Comparison of ENCODE assay signal across 24 cellular contexts in the genomic region with DNA sequence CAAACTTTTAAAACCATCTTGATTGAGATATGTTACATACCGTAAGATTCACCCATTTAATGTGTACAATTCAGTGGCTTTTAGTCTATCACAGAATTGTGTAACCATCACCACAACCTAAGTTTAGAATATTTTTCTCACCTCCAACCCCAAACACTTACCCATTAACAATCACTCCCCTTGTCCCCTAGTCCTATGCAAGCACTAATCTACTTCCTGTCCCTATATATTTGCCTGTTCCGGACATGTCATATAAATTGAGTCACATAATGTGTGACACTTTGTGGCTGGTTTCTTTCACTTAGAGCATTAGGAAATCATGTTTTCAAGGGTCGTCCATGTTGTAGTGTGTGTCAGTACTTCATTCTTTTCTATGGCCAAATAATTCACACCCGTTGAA. TPM values are rescaled to one million over a fixed set of nuclear protein-coding genes. Genes with fewer than 3 reads are reported as not detected.
"Had no signal": no experiment of that assay in that cellular context is flagged by ENCODE, and none has a peak within 500 bp of the region (broad histone marks: within the 10 kb centered on the region; RNA-seq: fewer than 3 reads in every experiment).

No MANE protein-coding gene starts in this region.

- H3K4me3 Mint-ChIP-seq: memory B cell; nephron; neural progenitor cell; stimulated activated effector memory CD8-positive, alpha-beta T cell treated with anti-CD3 and anti-CD28 coated beads, Interleukin-12 subunit alpha, Interleukin-12 subunit beta, amount 100 ng/mL, for 72 hours; type B pancreatic cell had no signal

- H3K36me3 Mint-ChIP-seq: memory B cell; neural progenitor cell; stimulated activated effector memory CD8-positive, alpha-beta T cell treated with anti-CD3 and anti-CD28 coated beads, Interleukin-12 subunit alpha, Interleukin-12 subunit beta, amount 100 ng/mL, for 72 hours; type B pancreatic cell had no signal

- ATAC-seq: heart right ventricle; left ventricle myocardium superior; sciatic nerve; stimulated activated effector memory CD8-positive, alpha-beta T cell treated with anti-CD3 and anti-CD28 coated beads, Interleukin-12 subunit alpha, Interleukin-12 subunit beta, amount 100 ng/mL, for 72 hours had no signal

- H3K4me1 Mint-ChIP-seq: memory B cell; neural progenitor cell; stimulated activated effector memory CD8-positive, alpha-beta T cell treated with anti-CD3 and anti-CD28 coated beads, Interleukin-12 subunit alpha, Interleukin-12 subunit beta, amount 100 ng/mL, for 72 hours had no signal

- DNase-seq: dermis blood vessel endothelial cell; effector memory CD4-positive, alpha-beta T cell; erythroblast; esophagus squamous epithelium; foreskin melanocyte; glutamatergic neuron; heart right ventricle; hippocampal formation; islet precursor cell; left ventricle myocardium superior; stimulated activated CD4-positive, alpha-beta T cell treated with anti-CD3 and anti-CD28 coated beads, Interleukin-2, amount 100 ng/mL, for 24 hours; stimulated activated CD4-positive, alpha-beta T cell treated with anti-CD3 and anti-CD28 coated beads, Interleukin-4, amount 100 ng/mL, for 24 hours; stimulated activated naive CD4-positive, alpha-beta T cell treated with Interleukin-2 at 50 U/mL for 16 hours; substantia nigra; testis; tibial artery had no signal

- H3K27ac Mint-ChIP-seq: memory B cell; nephron; neural progenitor cell; stimulated activated effector memory CD8-positive, alpha-beta T cell treated with anti-CD3 and anti-CD28 coated beads, Interleukin-12 subunit alpha, Interleukin-12 subunit beta, amount 100 ng/mL, for 72 hours; type B pancreatic cell had no signal

- H3K27me3 Mint-ChIP-seq: type B pancreatic cell had no signal

RNA-seq across cellular contexts. Expression of gene RASSF10, which starts 38.8 kb away (rescaled TPM):
- total RNA-seq: mononuclear cell, osteocyte had no signal
